In the genomic region with DNA sequence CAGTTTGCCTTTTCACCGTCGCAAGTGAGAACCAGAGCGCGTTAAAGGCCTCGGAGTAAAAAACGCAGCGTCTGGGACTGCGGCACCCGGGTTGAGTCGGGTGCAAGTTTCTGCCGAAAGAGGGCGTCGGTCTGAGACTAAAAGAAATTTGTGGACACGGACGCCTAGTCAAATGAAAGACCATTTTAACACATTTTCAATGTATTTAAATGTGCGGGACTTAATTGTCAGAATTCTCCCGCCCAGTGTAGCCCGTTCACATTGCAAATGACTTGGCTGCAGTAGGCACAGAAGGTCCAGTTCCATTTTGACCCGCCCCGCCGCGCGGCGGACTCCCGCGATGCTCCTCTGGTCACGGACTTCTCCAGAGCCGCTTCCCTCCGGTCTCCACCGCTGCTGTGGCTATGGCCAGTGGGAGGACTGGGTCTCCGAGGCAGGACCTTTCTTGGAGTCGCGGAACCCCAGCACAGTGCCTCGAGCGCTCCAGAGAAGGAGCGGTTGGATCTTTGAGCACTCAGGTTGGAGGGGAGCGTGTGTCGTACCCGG, we compare ENCODE assay signal across 8 cellular contexts. TPM values are rescaled to one million over a fixed set of nuclear protein-coding genes. Genes with fewer than 3 reads are reported as not detected.
DNase-seq lines count a peak whose midpoint lies in the region; ATAC-seq, FAIRE-seq and TF ChIP-seq lines count a peak whose summit lies in the region.

No MANE protein-coding gene starts in this region.

- no peak for DNase-seq in AG04449 (ENCODE audit: low read depth, low spot score)
- DNase-seq in GM18507 (ENCODE audit: extremely low spot score, insufficient read length, low read depth) = peak; percentile 32
- DNase-seq in HT-29 (ENCODE audit: low spot score) = peak; percentile 60
- peak; percentile 74 for DNase-seq in OCI-M2 (lab: John Stamatoyannopoulos, UW; ENCODE audit: unreplicated experiment)
- peak; percentile 71 for DNase-seq in amniotic epithelial cell (ENCODE audit: low read depth)
- DNase-seq in left ventricle myocardium superior = peak; percentile 77
- DNase-seq in pons (ENCODE audit: low spot score) = peak; percentile 48
- DNase-seq in NCI-H2196 (lab: John Stamatoyannopoulos, UW; ENCODE audit: unreplicated experiment) = no peak

- FAIRE-seq in GM18507 (lab: Jason Lieb, UNC) = peak; percentile 84

- POLR2A ChIA-PET in AG04449 (lab: Yijun Ruan, JAX) = interaction anchor here (0.7 to 1.5 kb wide), 2 partner anchors 409 to 438 kb away, joined by 3 read pairs; no protein-coding TSS in a partner anchor

- peak; percentile 58 for ATAC-seq in left ventricle myocardium superior

- CTCF ChIA-PET in AG04449 (lab: Yijun Ruan, JAX) = interaction anchor here (0.7 to 9.3 kb wide), 18 partner anchors 20 to 713 kb away, joined by 3 to 115 read pairs (median 4); no protein-coding TSS in a partner anchor

- H3K4me3 ChIP-seq in AG04449 (ENCODE audit: low read depth, low read length) = peak overlapping the region; percentile 84

- intact Hi-C loops in left ventricle myocardium superior (cut with micrococcal nuclease) = no loop called here

- TF ChIP-seq CTCF in AG04449 (IDR thresholded peaks at IDR 0.05; ENCODE audit: insufficient read depth, low read length, missing control alignments) = peak; percentile 69

RNA-seq across cellular contexts. Expression of gene NPR3, which starts 1.3 kb away (rescaled TPM):
- total RNA-seq in HT-29 (2014; rRNA removed; shearing (Covaris generic)) = not detected in 2 replicates
- total RNA-seq in left ventricle myocardium superior = 16.3 TPM

Comparison
In these comparisons a context has a peak if more than half of its experiments do, and no peak if none do; other contexts are left out.
1. DNase-seq: peak in GM18507 (single experiment), HT-29 (single experiment), OCI-M2 (single experiment), amniotic epithelial cell (single experiment), left ventricle myocardium superior (single experiment) and pons (single experiment); none in AG04449 (single experiment) and NCI-H2196 (single experiment).
2. RNA of gene NPR3, which starts 1.3 kb away (total RNA-seq): 16.3 TPM in left ventricle myocardium superior (single experiment); not detected in HT-29; every median in the first group is over 10 times any median in the second.